In genomic region chr10:124639646-124640045, GRCh38 we compare ENCODE assay signal across 23 cellular contexts.
DNase-seq lines count a peak whose midpoint lies in the region; ATAC-seq and TF ChIP-seq lines count a peak whose summit lies in the region.
"Had no signal": no experiment of that assay in that cellular context is flagged by ENCODE, and none has a peak within 500 bp of the region (broad histone marks: within the 10 kb centered on the region; RNA-seq: fewer than 3 reads in every experiment).

No MANE protein-coding gene starts in this region.

- no peaks in the 10 kb centered on the region for H3K9me3 ChIP-seq in CD4-positive, alpha-beta T cell (ENCODE audit: control insufficient read depth, low read length)
- H3K9me3 ChIP-seq in esophagus squamous epithelium, result no peaks in the 10 kb centered on the region
- H3K9me3 ChIP-seq: ascending aorta, tibial artery had no signal

- POLR2A ChIA-PET in CD4-positive, alpha-beta T cell (lab: Charles Lee), result interaction anchor here (4.7 kb wide), 1 partner anchor 8 kb away, joined by 25 read pairs; no protein-coding TSS in a partner anchor

- H3K4me1 Mint-ChIP-seq in CD4-positive, alpha-beta T cell (ENCODE audit: low read depth), result peaks cover 83% of the 10 kb centered on the region
- peaks cover 50 to 73% (median 58%) of the 10 kb centered on the region in 3 donors for H3K4me1 Mint-ChIP-seq in IgD-negative memory B cell

- H3K4me3 ChIP-seq in esophagus squamous epithelium (no peak overlapping the region), skin epidermis (no peak overlapping the region)
- H3K4me3 ChIP-seq: ascending aorta, tibial artery had no signal

- H3K27ac ChIP-seq in CD4-positive, alpha-beta T cell (ENCODE audit: low read depth, low read length), result no peak overlapping the region
- H3K27ac ChIP-seq in esophagus squamous epithelium, result peak overlapping the region in 3 of 4 donors; percentile 48 to 77 (median 75)
- peak overlapping the region in 12 of 21 experiments; percentile 19 to 87 (median 75) for H3K27ac ChIP-seq in skin epidermis
- H3K27ac ChIP-seq: ascending aorta, tibial artery had no signal

- no peaks in the 10 kb centered on the region for H3K27me3 ChIP-seq in CD4-positive, alpha-beta T cell (ENCODE audit: control insufficient read depth, insufficient read depth, low read length)
- no peaks in the 10 kb centered on the region for H3K27me3 ChIP-seq in esophagus squamous epithelium
- H3K27me3 ChIP-seq: ascending aorta, tibial artery had no signal

- no peak for TF ChIP-seq CTCF in CD4-positive, alpha-beta T cell (IDR thresholded peaks at IDR 0.05)
- TF ChIP-seq CTCF in esophagus squamous epithelium (IDR thresholded peaks at IDR 0.05), result no peak

- peaks cover 33 to 84% (median 55%) of the 10 kb centered on the region in 3 donors for H3K4me1 ChIP-seq in esophagus squamous epithelium

- DNase-seq in CD4-positive, alpha-beta T cell, result no peak
- no peak for DNase-seq in esophagus squamous epithelium (lab: John Stamatoyannopoulos, UW)
- DNase-seq in SKM-1 treated with dmso at 0.1 percent for 144 hours (lab: John Stamatoyannopoulos, UW; ENCODE audit: unreplicated experiment), result no peak
- DNase-seq in HK-2 (ENCODE audit: unreplicated experiment), result no peak
- DNase-seq in RPMI8226, result no peak
- DNase-seq: activated CD4-positive, alpha-beta T cell treated with anti-CD3 and anti-CD28 coated beads for 36 hours; activated CD8-positive, alpha-beta memory T cell treated with anti-CD3 and anti-CD28 coated beads, Interleukin-2, amount 10 ng/mL, durations not matched to agents 7 days and 5 days; effector CD4-positive, alpha-beta T cell; KBM-7; NCI-H146; NCI-H774; SHP77 treated with DMSO at 0.1 percent for 48 hours; stimulated activated CD4-positive, alpha-beta T cell treated with anti-CD3 and anti-CD28 coated beads, Interleukin-1b, Interleukin-23, amount 100 ng/mL, for 48 hours; T-helper 1 cell; tibial artery had no signal

- no peaks in the 10 kb centered on the region for H3K27me3 Mint-ChIP-seq in CD4-positive, alpha-beta T cell
- peaks cover 3% of the 10 kb centered on the region for H3K27me3 Mint-ChIP-seq in IgD-negative memory B cell
- H3K27me3 Mint-ChIP-seq: activated CD4-positive, alpha-beta T cell treated with anti-CD3 and anti-CD28 coated beads for 36 hours; activated CD8-positive, alpha-beta memory T cell treated with anti-CD3 and anti-CD28 coated beads, Interleukin-2, amount 10 ng/mL, durations not matched to agents 7 days and 5 days had no signal

- peak overlapping the region; percentile 95 for H3K27ac Mint-ChIP-seq in CD4-positive, alpha-beta T cell
- H3K27ac Mint-ChIP-seq in IgD-negative memory B cell, result peak overlapping the region in 2 of 3 donors; percentile 94 to 98
- H3K27ac Mint-ChIP-seq: activated CD8-positive, alpha-beta memory T cell treated with anti-CD3 and anti-CD28 coated beads, Interleukin-2, amount 10 ng/mL, durations not matched to agents 7 days and 5 days; activated naive CD4-positive, alpha-beta T cell treated with anti-CD3 and anti-CD28 coated beads, Interleukin-2, amount 50 U/mL, for 72 hours had no signal

- no peaks in the 10 kb centered on the region for H3K9me3 Mint-ChIP-seq in CD4-positive, alpha-beta T cell
- H3K9me3 Mint-ChIP-seq in IgD-negative memory B cell, result peaks cover 0 to under 1% (median 0%) of the 10 kb centered on the region in 3 donors
- H3K9me3 Mint-ChIP-seq: activated naive CD4-positive, alpha-beta T cell treated with anti-CD3 and anti-CD28 coated beads, Interleukin-2, amount 50 U/mL, for 72 hours; neural crest cell; stimulated activated effector memory CD8-positive, alpha-beta T cell treated with anti-CD3 and anti-CD28 coated beads, Interleukin-12 subunit alpha, Interleukin-12 subunit beta, amount 100 ng/mL, for 72 hours had no signal

- TF ChIP-seq POLR2A in esophagus squamous epithelium (IDR thresholded peaks at IDR 0.05), result no peak

- 92% methylated on average over 6 of the region's 6 CpGs; no CpG with 5 or more reads in 1 of the 2 donors for WGBS in esophagus squamous epithelium, 2 donors

- intact Hi-C loops in CD4-positive, alpha-beta T cell (cut with DNase I, micrococcal nuclease), result loop anchor here (5.0 to 10.0 kb wide), 3 partner anchors 33 to 105 kb away; no protein-coding TSS in a partner anchor
- intact Hi-C loops in esophagus squamous epithelium (cut with DNase I), result no loop called here

- H3K36me3 Mint-ChIP-seq in CD4-positive, alpha-beta T cell (ENCODE audit: low read depth), result peaks cover 6% of the 10 kb centered on the region
- H3K36me3 Mint-ChIP-seq in IgD-negative memory B cell, result peaks cover 4% of the 10 kb centered on the region

- peaks cover 0 to 33% (median 9%) of the 10 kb centered on the region in 3 donors for H3K36me3 ChIP-seq in esophagus squamous epithelium
- H3K36me3 ChIP-seq: ascending aorta, tibial artery had no signal

- no peak for ATAC-seq in CD4-positive, alpha-beta T cell (ENCODE audit: poor library complexity)
- ATAC-seq in GM21528 (IDR thresholded peaks at IDR 0.05; ENCODE audit: low FRiP score, unreplicated experiment), result no peak
- ATAC-seq: activated CD4-positive, alpha-beta T cell treated with anti-CD3 and anti-CD28 coated beads for 36 hours; activated CD8-positive, alpha-beta memory T cell treated with anti-CD3 and anti-CD28 coated beads, Interleukin-2, amount 10 ng/mL, durations not matched to agents 7 days and 5 days; activated naive CD4-positive, alpha-beta T cell treated with anti-CD3 and anti-CD28 coated beads, Interleukin-2, amount 50 U/mL, for 72 hours; esophagus mucosa; stimulated activated effector memory CD8-positive, alpha-beta T cell treated with anti-CD3 and anti-CD28 coated beads, Interleukin-12 subunit alpha, Interleukin-12 subunit beta, amount 100 ng/mL, for 72 hours had no signal

- H3K4me3 Mint-ChIP-seq in CD4-positive, alpha-beta T cell, result no peak overlapping the region
- H3K4me3 Mint-ChIP-seq in IgD-negative memory B cell, result peak overlapping the region in 2 of 4 donors; percentile 82 to 86
- H3K4me3 Mint-ChIP-seq: activated CD4-positive, alpha-beta T cell treated with anti-CD3 and anti-CD28 coated beads for 36 hours; activated CD8-positive, alpha-beta memory T cell treated with anti-CD3 and anti-CD28 coated beads, Interleukin-2, amount 10 ng/mL, durations not matched to agents 7 days and 5 days had no signal

- CTCF ChIA-PET in CD4-positive, alpha-beta T cell (lab: Charles Lee), result interaction anchor here (1.4 kb wide), 1 partner anchor 79 kb away, joined by 3 read pairs; no protein-coding TSS in a partner anchor
